ENCODE assay signal across 2 cellular contexts in the genomic region with DNA sequence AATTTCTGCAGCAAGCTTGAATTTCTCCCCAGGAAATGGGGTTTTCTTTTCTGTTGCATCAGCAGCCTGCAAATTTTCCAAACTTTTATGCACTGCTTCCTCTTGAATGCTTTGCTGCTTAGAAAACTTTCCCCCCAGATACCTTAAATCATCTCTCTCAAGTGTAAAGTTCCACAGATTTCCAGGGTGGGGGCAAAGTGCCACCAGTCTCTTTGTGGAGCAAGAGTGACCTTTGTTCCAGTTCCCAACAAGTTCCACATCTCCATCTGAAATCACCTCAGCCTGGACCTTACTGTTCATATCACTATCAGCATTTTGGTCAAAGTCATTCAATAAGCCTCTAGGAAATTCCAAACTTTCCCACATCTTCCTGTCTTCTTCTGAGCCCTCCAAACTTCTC.
A peak's percentile ranks its signal among the peaks of the same experiment; 100 is the strongest.
TF ChIP-seq lines count a peak whose summit lies in the region.

No MANE protein-coding gene starts in this region.

TF ChIP-seq in liver, 16 proteins besides CTCF, POLR2A, EP300 and RAD21 (continued from another document):
- TF ChIP-seq NR2F2 (IDR thresholded peaks at IDR 0.05) (no peak), SP1 (IDR thresholded peaks at IDR 0.05) (peak; percentile 23), RXRA (IDR thresholded peaks at IDR 0.05) (peak; percentile 48 to 49), FOXA1 (IDR thresholded peaks at IDR 0.05) (no peak)
- TF ChIP-seq, protein P1, sequence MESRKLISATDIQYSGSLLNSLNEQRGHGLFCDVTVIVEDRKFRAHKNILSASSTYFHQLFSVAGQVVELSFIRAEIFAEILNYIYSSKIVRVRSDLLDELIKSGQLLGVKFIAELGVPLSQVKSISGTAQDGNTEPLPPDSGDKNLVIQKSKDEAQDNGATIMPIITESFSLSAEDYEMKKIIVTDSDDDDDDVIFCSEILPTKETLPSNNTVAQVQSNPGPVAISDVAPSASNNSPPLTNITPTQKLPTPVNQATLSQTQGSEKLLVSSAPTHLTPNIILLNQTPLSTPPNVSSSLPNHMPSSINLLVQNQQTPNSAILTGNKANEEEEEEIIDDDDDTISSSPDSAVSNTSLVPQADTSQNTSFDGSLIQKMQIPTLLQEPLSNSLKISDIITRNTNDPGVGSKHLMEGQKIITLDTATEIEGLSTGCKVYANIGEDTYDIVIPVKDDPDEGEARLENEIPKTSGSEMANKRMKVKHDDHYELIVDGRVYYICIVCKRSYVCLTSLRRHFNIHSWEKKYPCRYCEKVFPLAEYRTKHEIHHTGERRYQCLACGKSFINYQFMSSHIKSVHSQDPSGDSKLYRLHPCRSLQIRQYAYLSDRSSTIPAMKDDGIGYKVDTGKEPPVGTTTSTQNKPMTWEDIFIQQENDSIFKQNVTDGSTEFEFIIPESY (IDR thresholded peaks at IDR 0.05), result no peak

TF ChIP-seq in HepG2, 621 proteins besides CTCF, POLR2A, EP300 and RAD21 (continued from another document):
- no peak for TF ChIP-seq ZNF12 (CRISPR knock-in tag; IDR thresholded peaks at IDR 0.05)
- no peak for TF ChIP-seq ZNF563 (CRISPR knock-in tag; IDR thresholded peaks at IDR 0.05)
- TF ChIP-seq MAZ (IDR thresholded peaks at IDR 0.05; ENCODE audit: borderline replicate concordance, low read depth, low read length), result no peak
- TF ChIP-seq MAZ (CRISPR knock-in tag; IDR thresholded peaks at IDR 0.05; ENCODE audit: low read depth), result no peak
- no peak for TF ChIP-seq ZNF33A (CRISPR knock-in tag; IDR thresholded peaks at IDR 0.05; ENCODE audit: borderline replicate concordance)
- TF ChIP-seq, protein P2, sequence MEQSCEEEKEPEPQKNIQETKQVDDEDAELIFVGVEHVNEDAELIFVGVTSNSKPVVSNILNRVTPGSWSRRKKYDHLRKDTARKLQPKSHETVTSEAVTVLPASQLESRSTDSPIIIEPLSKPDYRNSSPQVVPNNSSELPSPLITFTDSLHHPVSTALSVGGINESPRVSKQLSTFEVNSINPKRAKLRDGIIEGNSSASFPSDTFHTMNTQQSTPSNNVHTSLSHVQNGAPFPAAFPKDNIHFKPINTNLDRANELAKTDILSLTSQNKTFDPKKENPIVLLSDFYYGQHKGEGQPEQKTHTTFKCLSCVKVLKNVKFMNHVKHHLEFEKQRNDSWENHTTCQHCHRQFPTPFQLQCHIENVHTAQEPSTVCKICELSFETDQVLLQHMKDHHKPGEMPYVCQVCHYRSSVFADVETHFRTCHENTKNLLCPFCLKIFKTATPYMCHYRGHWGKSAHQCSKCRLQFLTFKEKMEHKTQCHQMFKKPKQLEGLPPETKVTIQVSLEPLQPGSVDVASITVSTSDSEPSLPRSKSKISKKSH (CRISPR knock-in tag; IDR thresholded peaks at IDR 0.05; ENCODE audit: borderline replicate concordance), result no peak
- no peak for TF ChIP-seq MIXL1 (CRISPR knock-in tag; IDR thresholded peaks at IDR 0.05)
- no peak for TF ChIP-seq ZNF253 (CRISPR knock-in tag; IDR thresholded peaks at IDR 0.05; ENCODE audit: borderline replicate concordance)
